Comparison of ENCODE assay signal across 7 cellular contexts in the genomic region with DNA sequence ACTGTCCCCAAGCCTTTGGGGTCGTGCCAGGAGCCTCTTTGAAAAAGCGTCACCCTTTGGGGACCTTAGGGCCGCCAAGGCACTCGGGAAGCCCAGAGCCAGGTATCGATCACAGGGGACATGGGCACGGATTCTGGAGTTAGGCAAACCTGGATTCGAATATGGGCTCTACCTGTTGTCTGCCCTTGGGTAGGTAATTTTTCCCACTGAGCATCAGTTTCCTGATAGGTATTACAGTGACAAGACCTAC. TPM values are rescaled to one million over a fixed set of nuclear protein-coding genes. Genes with fewer than 3 reads are reported as not detected.
DNase-seq lines count a peak whose midpoint lies in the region; ATAC-seq and TF ChIP-seq lines count a peak whose summit lies in the region.

No MANE protein-coding gene starts in this region.

- peak overlapping the region; percentile 4 for H3K4me3 Mint-ChIP-seq in activated naive CD8-positive, alpha-beta T cell treated with anti-CD3 and anti-CD28 coated beads, Interleukin-2, amount 50 U/mL, for 24 hours

- no peak overlapping the region for H3K27ac Mint-ChIP-seq in activated naive CD8-positive, alpha-beta T cell treated with anti-CD3 and anti-CD28 coated beads, Interleukin-2, amount 50 U/mL, for 24 hours

- TF ChIP-seq EP300 in stomach (IDR thresholded peaks at IDR 0.05) = no peak

- peaks cover 6% of the 10 kb centered on the region for H3K4me1 Mint-ChIP-seq in activated naive CD8-positive, alpha-beta T cell treated with anti-CD3 and anti-CD28 coated beads, Interleukin-2, amount 50 U/mL, for 24 hours

- no peak for TF ChIP-seq POLR2A in stomach (IDR thresholded peaks at IDR 0.05)

- H3K9me3 ChIP-seq in HEK293 (ENCODE audit: control insufficient read depth, insufficient read depth, low read depth, low read length) (no peaks in the 10 kb centered on the region), left lung (no peaks in the 10 kb centered on the region), stomach (no peaks in the 10 kb centered on the region)

- no peak for ATAC-seq in activated naive CD8-positive, alpha-beta T cell treated with anti-CD3 and anti-CD28 coated beads, Interleukin-2, amount 50 U/mL, for 24 hours
- no peak for ATAC-seq in left lung
- no peak for ATAC-seq in GM18498 (IDR thresholded peaks at IDR 0.05; ENCODE audit: unreplicated experiment)

- TF ChIP-seq CTCF in HEK293 (tag by site-specific recombination; IDR thresholded peaks at IDR 0.05) = no peak
- TF ChIP-seq CTCF in left lung (IDR thresholded peaks at IDR 0.05) = no peak
- TF ChIP-seq CTCF in stomach (IDR thresholded peaks at IDR 0.05) = no peak

- peaks cover 16 to 60% of the 10 kb centered on the region in 2 donors for H3K27me3 ChIP-seq in left lung
- H3K27me3 ChIP-seq in stomach = peaks cover 0 to 42% (median 27%) of the 10 kb centered on the region in 3 donors

- DNase-seq in activated naive CD8-positive, alpha-beta T cell treated with anti-CD3 and anti-CD28 coated beads, Interleukin-2, amount 50 U/mL, for 24 hours = no peak
- DNase-seq in left lung (no peak), stomach (no peak), DMS114 treated with DMSO at 0.1 percent for 48 hours (lab: John Stamatoyannopoulos, UW; ENCODE audit: unreplicated experiment) (no peak), NCI-H1694 (lab: John Stamatoyannopoulos, UW) (no peak)

- no peaks in the 10 kb centered on the region for H3K36me3 Mint-ChIP-seq in activated naive CD8-positive, alpha-beta T cell treated with anti-CD3 and anti-CD28 coated beads, Interleukin-2, amount 50 U/mL, for 24 hours (ENCODE audit: low read depth)

- CTCF ChIA-PET in HEK293 (lab: Yijun Ruan, JAX) = interaction anchor here (1.1 to 2.8 kb wide), 3 partner anchors 11 to 92 kb away, joined by 3 to 14 read pairs (median 3); no protein-coding TSS in a partner anchor

- POLR2A ChIA-PET in HEK293 (lab: Yijun Ruan, JAX) = interaction anchor here (0.9 to 3.4 kb wide), 6 partner anchors 9 to 55 kb away, joined by 3 to 25 read pairs (median 6); a partner anchor contains a TSS

- H3K36me3 ChIP-seq in HEK293 (ENCODE audit: control insufficient read depth in 2 of 2, insufficient read depth in 1 of 2, low read length in 2 of 2) (peaks cover 0 to 24% of the 10 kb centered on the region in 2 experiments; a peak in 1 of 3 replicates), left lung (no peaks in the 10 kb centered on the region), stomach (peaks cover 0 to 35% (median 5%) of the 10 kb centered on the region in 4 donors)

- WGBS in stomach, 5 donors = 28 to 38% (median 30%) methylated on average over 5 to 7 of the region's 7 CpGs

- H3K4me3 ChIP-seq in HEK293 (ENCODE audit: low read depth, low read length) (no peak overlapping the region), left lung (peak overlapping the region; percentile 46 to 63), stomach (peak overlapping the region; percentile 58 to 62 (median 59))

- peaks cover 44% of the 10 kb centered on the region for H3K27me3 Mint-ChIP-seq in activated naive CD8-positive, alpha-beta T cell treated with anti-CD3 and anti-CD28 coated beads, Interleukin-2, amount 50 U/mL, for 24 hours

- H3K27ac ChIP-seq in HEK293 (ENCODE audit: extremely low read depth, low read depth, low read length) (no peak overlapping the region), left lung (no peak overlapping the region), stomach (peak overlapping the region in 1 of 5 donors; percentile 83)

- no peaks in the 10 kb centered on the region for H3K9me3 Mint-ChIP-seq in activated naive CD8-positive, alpha-beta T cell treated with anti-CD3 and anti-CD28 coated beads, Interleukin-2, amount 50 U/mL, for 24 hours

- H3K4me1 ChIP-seq in HEK293 (ENCODE audit: control insufficient read depth, insufficient read depth, low read length) (peaks cover 3% of the 10 kb centered on the region; the same call in 1 of the 2 replicates), left lung (peaks cover 5 to 20% of the 10 kb centered on the region in 2 donors), stomach (peaks cover 15 to 28% (median 23%) of the 10 kb centered on the region in 4 donors)

- intact Hi-C loops in left lung (cut with DNase I) = no loop called here
- intact Hi-C loops in stomach (cut with DNase I; ENCODE audit: low total_unique reads) = no loop called here

TF ChIP-seq in HEK293, 187 proteins besides CTCF, POLR2A, EP300 and RAD21:
- TF ChIP-seq TCF7L2 (IDR thresholded peaks at IDR 0.05; ENCODE audit: borderline replicate concordance, low read depth, low read length) = no peak
- no peak for TF ChIP-seq ZNF660 (tag by site-specific recombination; IDR thresholded peaks at IDR 0.05)
- 0 out of 2 replicates have a peak, but pooled peaks have one; percentile 12 for TF ChIP-seq HOXC10 (CRISPR knock-in tag; IDR thresholded peaks at IDR 0.05)
- no peak for TF ChIP-seq ZNF514 (tag by site-specific recombination; IDR thresholded peaks at IDR 0.05)
- no peak for TF ChIP-seq ZNF791 (tag by site-specific recombination; IDR thresholded peaks at IDR 0.05)
- TF ChIP-seq ZNF792 (tag by site-specific recombination; IDR thresholded peaks at IDR 0.05) = no peak
- TF ChIP-seq ZBTB21 (tag by site-specific recombination; IDR thresholded peaks at IDR 0.05) = no peak
- no peak for TF ChIP-seq ZBTB7A (tag by site-specific recombination; IDR thresholded peaks at IDR 0.05; ENCODE audit: low read depth)
- no peak for TF ChIP-seq ZNF274 (IDR thresholded peaks at IDR 0.05; ENCODE audit: low read length)
- TF ChIP-seq ZNF274 (tag by site-specific recombination; IDR thresholded peaks at IDR 0.05; ENCODE audit: borderline replicate concordance) = no peak
- TF ChIP-seq ZNF394 (tag by site-specific recombination; IDR thresholded peaks at IDR 0.05; ENCODE audit: borderline replicate concordance) = no peak
- peak; percentile 39; the same call in 1 of the 2 replicates for TF ChIP-seq SCRT2 (tag by site-specific recombination; IDR thresholded peaks at IDR 0.05)
- TF ChIP-seq, protein P1, sequence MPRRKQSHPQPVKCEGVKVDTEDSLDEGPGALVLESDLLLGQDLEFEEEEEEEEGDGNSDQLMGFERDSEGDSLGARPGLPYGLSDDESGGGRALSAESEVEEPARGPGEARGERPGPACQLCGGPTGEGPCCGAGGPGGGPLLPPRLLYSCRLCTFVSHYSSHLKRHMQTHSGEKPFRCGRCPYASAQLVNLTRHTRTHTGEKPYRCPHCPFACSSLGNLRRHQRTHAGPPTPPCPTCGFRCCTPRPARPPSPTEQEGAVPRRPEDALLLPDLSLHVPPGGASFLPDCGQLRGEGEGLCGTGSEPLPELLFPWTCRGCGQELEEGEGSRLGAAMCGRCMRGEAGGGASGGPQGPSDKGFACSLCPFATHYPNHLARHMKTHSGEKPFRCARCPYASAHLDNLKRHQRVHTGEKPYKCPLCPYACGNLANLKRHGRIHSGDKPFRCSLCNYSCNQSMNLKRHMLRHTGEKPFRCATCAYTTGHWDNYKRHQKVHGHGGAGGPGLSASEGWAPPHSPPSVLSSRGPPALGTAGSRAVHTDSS (tag by site-specific recombination; IDR thresholded peaks at IDR 0.05) = no peak
- TF ChIP-seq GLI2 (tag by site-specific recombination; IDR thresholded peaks at IDR 0.05; ENCODE audit: borderline replicate concordance, low read depth) = no peak

RNA-seq across cellular contexts. Expression of a gene that starts 9.3 kb away (rescaled TPM):
- total RNA-seq in left lung (1 to 10 TPM; 2.9 to 3.5 TPM), stomach (1 to 10 TPM in 2 of 5 donors, under 1 TPM in 1, not detected in 2; 0.92 to 7.5 (median 2.7) TPM)
- 1 to 10 TPM; 1.4 to 4.7 (median 2.1) TPM for polyA plus RNA-seq in stomach

RNA-seq across cellular contexts. Expression of a gene that starts 9.5 kb away (rescaled TPM):
- total RNA-seq in left lung (100 to 1,000 TPM in 1 of 2 donors, 10 to 100 TPM in 1; 61.6 to 114 TPM), stomach (100 to 1,000 TPM in 1 of 5 donors, 10 to 100 TPM in 4; 28.0 to 119 (median 83.4) TPM)
- 10 to 100 TPM; 10.8 to 32.9 (median 27.2) TPM for polyA plus RNA-seq in stomach

RNA-seq across cellular contexts. Expression of a gene that starts 18.2 kb away (rescaled TPM):
- 10 to 100 TPM; 43.4 to 65.0 TPM for total RNA-seq in left lung
- 10 to 100 TPM; 19.8 to 55.4 (median 47.1) TPM for total RNA-seq in stomach
- polyA plus RNA-seq in stomach = 10 to 100 TPM; 30.3 to 62.1 (median 31.9) TPM

RNA-seq across cellular contexts. Expression of a gene that starts 19.0 kb away (rescaled TPM):
- total RNA-seq in left lung = under 1 TPM; 0.37 to 0.44 TPM
- 1 to 10 TPM in 1 of 5 donors, not detected in 4; 1.8 TPM for total RNA-seq in stomach
- polyA plus RNA-seq in stomach = under 1 TPM in 1 of 3 donors, not detected in 2; 0.63 TPM

RNA-seq across cellular contexts. Expression of a gene that starts 38.8 kb away (rescaled TPM):
- not detected for total RNA-seq in left lung
- total RNA-seq in stomach = 10 to 100 TPM in 1 of 5 donors, 1 to 10 TPM in 1, not detected in 3; 2.0 to 11.0 TPM
- not detected for polyA plus RNA-seq in stomach
